8 cellular contexts compared by ENCODE assay signal in the genomic region with DNA sequence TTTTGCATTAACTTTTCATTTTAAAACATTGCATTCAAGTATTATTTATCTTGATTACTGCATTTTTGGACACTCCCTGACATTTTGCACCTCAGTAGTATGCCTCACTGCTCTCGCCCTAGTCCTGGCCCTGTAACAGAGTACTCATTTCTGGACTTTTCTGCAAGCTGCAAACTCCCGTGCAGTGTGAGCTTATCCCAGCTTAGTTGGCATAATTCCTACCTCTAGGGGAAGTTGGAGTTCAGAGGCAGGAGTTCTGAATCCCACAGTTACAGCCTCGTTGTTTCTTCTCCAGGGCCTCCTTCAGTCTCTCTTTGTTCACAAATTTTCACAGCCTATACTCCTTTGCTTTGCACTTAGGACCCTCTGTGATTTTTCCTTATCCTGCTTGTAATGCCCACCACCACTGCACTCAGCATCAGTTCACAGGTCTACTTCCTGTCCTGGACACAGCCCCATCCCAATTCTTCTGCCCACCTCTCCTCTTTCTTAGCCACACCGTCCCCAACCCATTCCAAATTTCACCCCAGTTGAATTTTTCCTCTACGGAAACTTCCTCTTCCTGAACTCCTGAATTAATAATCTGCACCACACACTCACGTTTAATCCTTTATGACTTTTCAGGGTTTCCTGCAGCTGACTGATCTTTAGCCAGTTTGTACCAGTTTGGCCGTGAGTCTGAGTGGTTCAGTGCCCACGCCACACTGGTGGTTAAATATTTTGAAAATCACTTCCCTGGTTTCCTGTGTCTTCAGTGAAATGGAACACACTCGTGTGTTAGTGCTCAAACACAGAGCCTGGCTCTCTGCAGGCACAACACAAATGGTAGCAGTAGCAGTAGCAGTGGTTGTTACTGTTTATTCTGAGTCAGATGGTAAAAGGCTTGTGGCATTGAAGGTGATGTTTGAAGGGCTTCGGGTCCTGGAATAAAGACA. TPM values are rescaled to one million over a fixed set of nuclear protein-coding genes. Genes with fewer than 3 reads are reported as not detected.
DNase-seq lines count a peak whose midpoint lies in the region; ATAC-seq and TF ChIP-seq lines count a peak whose summit lies in the region.

No MANE protein-coding gene starts in this region.

- H3K36me3 ChIP-seq in brain microvascular endothelial cell (replicated peaks), result no peaks in the 10 kb centered on the region
- H3K36me3 ChIP-seq in right lobe of liver, result no peaks in the 10 kb centered on the region
- no peaks in the 10 kb centered on the region for H3K36me3 ChIP-seq in spleen

- no peaks in the 10 kb centered on the region for H3K9me3 ChIP-seq in right lobe of liver
- no peaks in the 10 kb centered on the region for H3K9me3 ChIP-seq in spleen

- TF ChIP-seq CTCF in AG09319 (IDR thresholded peaks at IDR 0.05; ENCODE audit: low read depth, low read length) (peak; percentile 40), brain microvascular endothelial cell (IDR thresholded peaks at IDR 0.05; ENCODE audit: low read depth, low read length, missing control alignments) (peak; percentile 52), right lobe of liver (IDR thresholded peaks at IDR 0.05) (peak in 3 of 4 donors; percentile 16 to 27 (median 24)), spleen (IDR thresholded peaks at IDR 0.05 in 8 of 11, conservative IDR thresholded peaks at IDR 0.05 in 3 of 11) (no peak)

- ATAC-seq in right lobe of liver (peak; percentile 47 to 66 (median 58)), GM18502 (IDR thresholded peaks at IDR 0.05; ENCODE audit: poor library complexity, unreplicated experiment) (no peak)
- no peak for ATAC-seq in activated naive CD8-positive, alpha-beta T cell treated with anti-CD3 and anti-CD28 coated beads, Interleukin-2, amount 50 U/mL, for 24 hours

- H3K27ac ChIP-seq in brain microvascular endothelial cell (no peak overlapping the region), right lobe of liver (peak overlapping the region; percentile 83 to 96 (median 95)), spleen (peak overlapping the region in 1 of 8 donors; percentile 2)

- H3K27me3 ChIP-seq in brain microvascular endothelial cell (replicated peaks) (peaks cover 2% of the 10 kb centered on the region), right lobe of liver (no peaks in the 10 kb centered on the region), spleen (replicated peaks in 1 of 7) (no peaks in the 10 kb centered on the region)

- H3K27me3 Mint-ChIP-seq in activated naive CD8-positive, alpha-beta T cell treated with anti-CD3 and anti-CD28 coated beads, Interleukin-2, amount 50 U/mL, for 24 hours, result peaks cover 4% of the 10 kb centered on the region

- H3K27ac Mint-ChIP-seq in activated naive CD8-positive, alpha-beta T cell treated with anti-CD3 and anti-CD28 coated beads, Interleukin-2, amount 50 U/mL, for 24 hours, result no peak overlapping the region

- TF ChIP-seq POLR2A in right lobe of liver (IDR thresholded peaks at IDR 0.05), result no peak
- TF ChIP-seq POLR2A in spleen (IDR thresholded peaks at IDR 0.05), result no peak

- H3K4me1 ChIP-seq in right lobe of liver (peaks cover 0 to 49% (median 22%) of the 10 kb centered on the region in 4 donors), spleen (peaks cover 0 to 17% (median 12%) of the 10 kb centered on the region in 6 donors)

- no peaks in the 10 kb centered on the region for H3K36me3 Mint-ChIP-seq in activated naive CD8-positive, alpha-beta T cell treated with anti-CD3 and anti-CD28 coated beads, Interleukin-2, amount 50 U/mL, for 24 hours (ENCODE audit: low read depth)

- no peaks in the 10 kb centered on the region for H3K9me3 Mint-ChIP-seq in activated naive CD8-positive, alpha-beta T cell treated with anti-CD3 and anti-CD28 coated beads, Interleukin-2, amount 50 U/mL, for 24 hours

- 23% methylated on average over 10 of the region's 10 CpGs for WGBS in right lobe of liver (ENCODE audit: insufficient coverage, low coverage, low lambda C conversion rate, missing lambda C conversion rate)
- 37 to 41% (median 37%) methylated on average over 10 of the region's 10 CpGs for WGBS in spleen, 5 donors

- no peak for DNase-seq in AG09319 (ENCODE audit: extremely low read depth, low read depth)
- DNase-seq in HPDE6-E6E7 (ENCODE audit: extremely low spot score), result peak; percentile 38
- no peak for DNase-seq in brain microvascular endothelial cell
- DNase-seq in right lobe of liver, result no peak
- no peak for DNase-seq in spleen
- DNase-seq in hepatic stellate cell (ENCODE audit: low spot score), result no peak
- DNase-seq in activated naive CD8-positive, alpha-beta T cell treated with anti-CD3 and anti-CD28 coated beads, Interleukin-2, amount 50 U/mL, for 24 hours, result no peak

- H3K4me3 ChIP-seq in brain microvascular endothelial cell (ENCODE audit: low read depth, low read length) (no peak overlapping the region), right lobe of liver (peak overlapping the region in 1 of 3 donors; percentile 5), spleen (no peak overlapping the region)

- peaks cover 7% of the 10 kb centered on the region for H3K4me1 Mint-ChIP-seq in activated naive CD8-positive, alpha-beta T cell treated with anti-CD3 and anti-CD28 coated beads, Interleukin-2, amount 50 U/mL, for 24 hours

- in situ Hi-C loops in brain microvascular endothelial cell (cut with HindIII; ENCODE audit: low pct_ligation_motif_present, low sequenced_read_pairs), result no loop called here

- no peak overlapping the region for H3K4me3 Mint-ChIP-seq in activated naive CD8-positive, alpha-beta T cell treated with anti-CD3 and anti-CD28 coated beads, Interleukin-2, amount 50 U/mL, for 24 hours

- intact Hi-C loops in right lobe of liver (cut with DNase I), result no loop called here
- intact Hi-C loops in spleen (cut with DNase I; ENCODE audit: low total_unique reads), result no loop called here

RNA-seq across cellular contexts. Expression of a gene that starts 6.3 kb away (rescaled TPM):
- 100 to 1,000 TPM in 2 of 6 experiments, 10 to 100 TPM in 4; 32.0 to 183 (median 98.1) TPM for total RNA-seq in right lobe of liver
- total RNA-seq in spleen, result 100 to 1,000 TPM; 112 to 336 (median 238) TPM
- 100 to 1,000 TPM; 372 to 381 (median 377) TPM for polyA plus RNA-seq in spleen

Comparison
In these comparisons a context has a peak if more than half of its experiments do, and no peak if none do; other contexts are left out.
1. CTCF ChIP-seq: peak in AG09319 (single experiment), brain microvascular endothelial cell (single experiment) and right lobe of liver (3 of 4); none in spleen (0 of 11).
2. ATAC-seq: peak in right lobe of liver (4 of 4); none in GM18502 (single experiment) and activated naive CD8-positive, alpha-beta T cell treated with anti-CD3 and anti-CD28 coated beads, Interleukin-2, amount 50 U/mL, for 24 hours (single experiment).